Comparison of ENCODE assay signal across 8 cellular contexts in genomic region chr2:33395660-33396249, GRCh38.
A peak's percentile ranks its signal among the peaks of the same experiment; 100 is the strongest.
DNase-seq lines count a peak whose midpoint lies in the region; ATAC-seq and TF ChIP-seq lines count a peak whose summit lies in the region.

No MANE protein-coding gene starts in this region.

- no peak overlapping the region for H2BK120ac ChIP-seq in trophoblast cell (ENCODE audit: insufficient read depth, low read length, poor library complexity)

- no peaks in the 10 kb centered on the region for H3K4me1 Mint-ChIP-seq in activated CD4-positive, alpha-beta memory T cell treated with anti-CD3 and anti-CD28 coated beads for 36 hours (ENCODE audit: low read depth)

- H2AFZ ChIP-seq in trophoblast cell (ENCODE audit: insufficient read depth, low read length, poor library complexity), result no peak overlapping the region

- H2BK12ac ChIP-seq in trophoblast cell (ENCODE audit: low read length), result no peak overlapping the region

- H3K4me3 ChIP-seq in fibroblast of mammary gland (ENCODE audit: control insufficient read depth, low read depth, low read length), result no peak overlapping the region
- no peak overlapping the region for H3K4me3 ChIP-seq in trophoblast cell (ENCODE audit: low read depth, low read length)

- H3K27ac Mint-ChIP-seq in activated CD4-positive, alpha-beta memory T cell treated with anti-CD3 and anti-CD28 coated beads for 36 hours, result no peak overlapping the region

- no peak overlapping the region for H3K14ac ChIP-seq in trophoblast cell (ENCODE audit: low read length)

- no peak overlapping the region for H3K9ac ChIP-seq in trophoblast cell (ENCODE audit: low read length)

- no peaks in the 10 kb centered on the region for H3K9me3 ChIP-seq in trophoblast cell (ENCODE audit: insufficient read depth, low read depth, low read length)

- H3K4me2 ChIP-seq in trophoblast cell (ENCODE audit: low read length), result no peak overlapping the region

- no peak overlapping the region for H4K8ac ChIP-seq in trophoblast cell (ENCODE audit: low read depth, low read length)

- no peaks in the 10 kb centered on the region for H3K4me1 ChIP-seq in trophoblast cell (ENCODE audit: control insufficient read depth in 1 of 2, insufficient read depth in 2 of 2, low read length in 2 of 2)

- H2AK5ac ChIP-seq in trophoblast cell (ENCODE audit: low read length), result no peak overlapping the region

- no peak overlapping the region for H4K12ac ChIP-seq in trophoblast cell (ENCODE audit: low read depth, low read length)

- no peak for ATAC-seq in HG02884 (IDR thresholded peaks at IDR 0.05; ENCODE audit: unreplicated experiment)

- H3K4ac ChIP-seq in trophoblast cell (ENCODE audit: low read depth, low read length), result no peak overlapping the region

- H3K36me3 Mint-ChIP-seq in activated CD4-positive, alpha-beta memory T cell treated with anti-CD3 and anti-CD28 coated beads for 36 hours, result no peaks in the 10 kb centered on the region

- no peaks in the 10 kb centered on the region for H3K9me3 Mint-ChIP-seq in activated CD4-positive, alpha-beta memory T cell treated with anti-CD3 and anti-CD28 coated beads for 36 hours

- H3K27me3 Mint-ChIP-seq in activated CD4-positive, alpha-beta memory T cell treated with anti-CD3 and anti-CD28 coated beads for 36 hours, result no peaks in the 10 kb centered on the region

- peak; percentile 83 for TF ChIP-seq CTCF in fibroblast of mammary gland (conservative IDR thresholded peaks at IDR 0.05; ENCODE audit: control insufficient read depth, insufficient read depth, low read depth, low read length)

- CTCF ChIA-PET in activated CD4-positive, alpha-beta memory T cell treated with anti-CD3 and anti-CD28 coated beads for 36 hours (lab: Charles Lee), result interaction anchor here (0.6 to 1.7 kb wide), 9 partner anchors 10 to 406 kb away, joined by 3 to 5 read pairs (median 4); no protein-coding TSS in a partner anchor

- H3K27me3 ChIP-seq in trophoblast cell (ENCODE audit: insufficient read depth, low read length), result no peaks in the 10 kb centered on the region

- intact Hi-C loops in activated CD4-positive, alpha-beta memory T cell treated with anti-CD3 and anti-CD28 coated beads for 36 hours (cut with micrococcal nuclease), result no loop called here
- intact Hi-C loops in posterior vena cava (cut with DNase I), result no loop called here

- H3K18ac ChIP-seq in trophoblast cell (ENCODE audit: low read length), result no peak overlapping the region

- no peak overlapping the region for H3K23ac ChIP-seq in trophoblast cell (ENCODE audit: low read length)

- POLR2A ChIA-PET in activated CD4-positive, alpha-beta memory T cell treated with anti-CD3 and anti-CD28 coated beads for 36 hours (lab: Charles Lee), result no interaction called here

- peak; percentile 32 for DNase-seq in NCI-H2171 treated with DMSO at 0.1 percent for 48 hours (lab: John Stamatoyannopoulos, UW)
- DNase-seq in NCI-H2171 (lab: John Stamatoyannopoulos, UW), result no peak
- peak; percentile 59 for DNase-seq in M059J (ENCODE audit: low read depth)
- peak; percentile 69 for DNase-seq in activated CD4-positive, alpha-beta memory T cell treated with anti-CD3 and anti-CD28 coated beads for 36 hours
- DNase-seq in fibroblast of mammary gland (ENCODE audit: low read depth), result peak; percentile 78
- peak; percentile 64 to 84 for DNase-seq in trophoblast cell
- no peak for DNase-seq in posterior vena cava (ENCODE audit: low spot score)

- no peak overlapping the region for H4K91ac ChIP-seq in trophoblast cell (ENCODE audit: low read depth, low read length)

- no peak overlapping the region for H2BK5ac ChIP-seq in trophoblast cell (ENCODE audit: low read depth, low read length, poor library complexity)

- H3K4me3 Mint-ChIP-seq in activated CD4-positive, alpha-beta memory T cell treated with anti-CD3 and anti-CD28 coated beads for 36 hours, result no peak overlapping the region

- no peaks in the 10 kb centered on the region for H3K36me3 ChIP-seq in trophoblast cell (ENCODE audit: control insufficient read depth in 1 of 2, insufficient read depth in 2 of 2, low read length in 2 of 2)

- no peaks in the 10 kb centered on the region for H3K79me2 ChIP-seq in trophoblast cell (ENCODE audit: control insufficient read depth, insufficient read depth, low read length, poor library complexity)

- no peaks in the 10 kb centered on the region for H3K79me1 ChIP-seq in trophoblast cell (ENCODE audit: low read length)

- no peak overlapping the region for H3K27ac ChIP-seq in trophoblast cell (ENCODE audit: low read depth, low read length)

Comparison
In these comparisons a context has a peak if more than half of its experiments do, and no peak if none do; other contexts are left out.
1. DNase-seq: peak in NCI-H2171 treated with DMSO at 0.1 percent for 48 hours (single experiment), M059J (single experiment), activated CD4-positive, alpha-beta memory T cell treated with anti-CD3 and anti-CD28 coated beads for 36 hours (single experiment), fibroblast of mammary gland (single experiment) and trophoblast cell (2 of 2); none in NCI-H2171 (single experiment) and posterior vena cava (single experiment).